10 cellular contexts compared by ENCODE assay signal in genomic region chr1:33902486-33903209, GRCh38. TPM values are rescaled to one million over a fixed set of nuclear protein-coding genes. Genes with fewer than 3 reads are reported as not detected.
A peak's percentile ranks its signal among the peaks of the same experiment; 100 is the strongest.
DNase-seq lines count a peak whose midpoint lies in the region; ATAC-seq and TF ChIP-seq lines count a peak whose summit lies in the region.
"Had no signal": no experiment of that assay in that cellular context is flagged by ENCODE, and none has a peak within 500 bp of the region (broad histone marks: within the 10 kb centered on the region; RNA-seq: fewer than 3 reads in every experiment).

No MANE protein-coding gene starts in this region.

- no peak for TF ChIP-seq CTCF in fibroblast of the aortic adventitia (IDR thresholded peaks at IDR 0.05; ENCODE audit: insufficient read depth, low read length)

- H3K4me3 ChIP-seq in fibroblast of the aortic adventitia (ENCODE audit: low read depth, low read length), result no peak overlapping the region

- peak; percentile 33 for DNase-seq in fibroblast of the aortic adventitia (ENCODE audit: low read depth)
- no peak for DNase-seq in SKM-1 (lab: John Stamatoyannopoulos, UW; ENCODE audit: unreplicated experiment)
- DNase-seq in NCI-H2171 treated with DMSO at 0.1 percent for 48 hours (lab: John Stamatoyannopoulos, UW), result no peak
- DNase-seq in DMS 273 treated with DMSO at 0.1 percent for 48 hours (lab: John Stamatoyannopoulos, UW), result no peak
- no peak for DNase-seq in posterior vena cava (ENCODE audit: low spot score)
- DNase-seq: activated CD4-positive, alpha-beta T cell treated with anti-CD3 and anti-CD28 coated beads for 4 hours had no signal

- intact Hi-C loops in posterior vena cava (cut with DNase I), result no loop called here

- ATAC-seq in GM18517 (IDR thresholded peaks at IDR 0.05; ENCODE audit: unreplicated experiment), result peak; percentile 79
- ATAC-seq in GM21515 (IDR thresholded peaks at IDR 0.05; ENCODE audit: unreplicated experiment), result peak; percentile 60
- ATAC-seq in HG03432 (IDR thresholded peaks at IDR 0.05; ENCODE audit: unreplicated experiment), result peak; percentile 86

RNA-seq across cellular contexts. Expression of gene HMGB4, which starts 38.8 kb away (rescaled TPM):
- total RNA-seq in fibroblast of the aortic adventitia (ENCODE audit: low replicate concordance), result not detected in 2 replicates
- not detected for total RNA-seq in posterior vena cava
- total RNA-seq: chondrocyte had no signal
